ENCODE assay signal across 9 cellular contexts in genomic region chr5:114223866-114224265, GRCh38.
DNase-seq lines count a peak whose midpoint lies in the region; ATAC-seq and TF ChIP-seq lines count a peak whose summit lies in the region.
"Had no signal": no experiment of that assay in that cellular context is flagged by ENCODE, and none has a peak within 500 bp of the region (broad histone marks: within the 10 kb centered on the region; RNA-seq: fewer than 3 reads in every experiment).

No MANE protein-coding gene starts in this region.

- no peak overlapping the region for H2AFZ ChIP-seq in OCI-LY1 (ENCODE audit: low read length)

- DNase-seq in GM12865 (ENCODE audit: low read depth) (peak; percentile 21), H4 (ENCODE audit: low spot score) (peak; percentile 33), iris pigment epithelial cell (ENCODE audit: low read depth) (peak; percentile 37), KG1 (lab: John Stamatoyannopoulos, UW) (no peak), mucosa of gallbladder (ENCODE audit: low spot score) (no peak)
- DNase-seq in activated T-helper 1 cell treated with anti-CD3 and anti-CD28 coated beads, Interleukin-12 subunit alpha, Interleukin-12 subunit beta, Interleukin-2, Interleukin-4 antibody, amounts not matched to agents 30 ng/mL and 10 ng/mL and 1 ng/mL, durations not matched to agents 14 hours and 24 hours and 36 hours (ENCODE audit: low spot score) = no peak

- no peak overlapping the region for H3K9ac ChIP-seq in OCI-LY1 (ENCODE audit: low read length)

- no peaks in the 10 kb centered on the region for H3K27me3 Mint-ChIP-seq in activated T-helper 1 cell treated with anti-CD3 and anti-CD28 coated beads, Interleukin-12 subunit alpha, Interleukin-12 subunit beta, Interleukin-2, Interleukin-4 antibody, amounts not matched to agents 30 ng/mL and 10 ng/mL and 1 ng/mL, durations not matched to agents 14 hours and 24 hours and 36 hours (ENCODE audit: insufficient read depth)

- H3K79me2 ChIP-seq in OCI-LY1 (ENCODE audit: insufficient read depth, low read length) = no peaks in the 10 kb centered on the region

- no peak overlapping the region for H3K4me3 Mint-ChIP-seq in activated T-helper 1 cell treated with anti-CD3 and anti-CD28 coated beads, Interleukin-12 subunit alpha, Interleukin-12 subunit beta, Interleukin-2, Interleukin-4 antibody, amounts not matched to agents 30 ng/mL and 10 ng/mL and 1 ng/mL, durations not matched to agents 14 hours and 24 hours and 36 hours

- H3K36me3 Mint-ChIP-seq in activated T-helper 1 cell treated with anti-CD3 and anti-CD28 coated beads, Interleukin-12 subunit alpha, Interleukin-12 subunit beta, Interleukin-2, Interleukin-4 antibody, amounts not matched to agents 30 ng/mL and 10 ng/mL and 1 ng/mL, durations not matched to agents 14 hours and 24 hours and 36 hours (ENCODE audit: low read depth) = no peaks in the 10 kb centered on the region

- H3K4me2 ChIP-seq in OCI-LY1 (ENCODE audit: low read length) = no peak overlapping the region

- no peaks in the 10 kb centered on the region for H3K9me2 ChIP-seq in OCI-LY1 (ENCODE audit: low read depth, low read length)

- no peaks in the 10 kb centered on the region for H3K4me1 Mint-ChIP-seq in activated T-helper 1 cell treated with anti-CD3 and anti-CD28 coated beads, Interleukin-12 subunit alpha, Interleukin-12 subunit beta, Interleukin-2, Interleukin-4 antibody, amounts not matched to agents 30 ng/mL and 10 ng/mL and 1 ng/mL, durations not matched to agents 14 hours and 24 hours and 36 hours (ENCODE audit: low read depth)

- H3K27ac Mint-ChIP-seq in activated T-helper 1 cell treated with anti-CD3 and anti-CD28 coated beads, Interleukin-12 subunit alpha, Interleukin-12 subunit beta, Interleukin-2, Interleukin-4 antibody, amounts not matched to agents 30 ng/mL and 10 ng/mL and 1 ng/mL, durations not matched to agents 14 hours and 24 hours and 36 hours = no peak overlapping the region

- no peaks in the 10 kb centered on the region for H3K4me1 ChIP-seq in OCI-LY1 (ENCODE audit: insufficient read depth, low read length, severe bottlenecking)
- H3K4me1 ChIP-seq in gastroesophageal sphincter = no peaks in the 10 kb centered on the region

- no peak overlapping the region for H3K27ac ChIP-seq in OCI-LY1 (ENCODE audit: low read depth, low read length, poor library complexity, severe bottlenecking)
- H3K27ac ChIP-seq in gastroesophageal sphincter = no peak overlapping the region

- H3K36me3 ChIP-seq in OCI-LY1 (ENCODE audit: insufficient read depth, low read length) (no peaks in the 10 kb centered on the region), gastroesophageal sphincter (no peaks in the 10 kb centered on the region)

- TF ChIP-seq CTCF in GM12865 (IDR thresholded peaks at IDR 0.05; ENCODE audit: insufficient read depth, low read depth, low read length, missing control alignments) (peak; percentile 29), OCI-LY1 (IDR thresholded peaks at IDR 0.05; ENCODE audit: low read length) (peak; percentile 62), gastroesophageal sphincter (IDR thresholded peaks at IDR 0.05) (peak in 1 of 4 experiments; percentile 29)

- TF ChIP-seq POLR2A in gastroesophageal sphincter (IDR thresholded peaks at IDR 0.05) = no peak

- H3K9me3 Mint-ChIP-seq in activated T-helper 1 cell treated with anti-CD3 and anti-CD28 coated beads, Interleukin-12 subunit alpha, Interleukin-12 subunit beta, Interleukin-2, Interleukin-4 antibody, amounts not matched to agents 30 ng/mL and 10 ng/mL and 1 ng/mL, durations not matched to agents 14 hours and 24 hours and 36 hours = no peaks in the 10 kb centered on the region

- ATAC-seq in gastroesophageal sphincter = no peak
- ATAC-seq: K562 had no signal

- intact Hi-C loops in activated T-helper 1 cell treated with anti-CD3 and anti-CD28 coated beads, Interleukin-12 subunit alpha, Interleukin-12 subunit beta, Interleukin-2, Interleukin-4 antibody, amounts not matched to agents 30 ng/mL and 10 ng/mL and 1 ng/mL, durations not matched to agents 14 hours and 24 hours and 36 hours (cut with micrococcal nuclease) = no loop called here

- H3K9me3 ChIP-seq in OCI-LY1 (ENCODE audit: low read length) = no peaks in the 10 kb centered on the region
- peaks cover 0 to 3% (median 0%) of the 10 kb centered on the region in 3 donors for H3K9me3 ChIP-seq in gastroesophageal sphincter

- H4K20me1 ChIP-seq in OCI-LY1 (ENCODE audit: insufficient read depth, low read length) = no peaks in the 10 kb centered on the region

- no peak for TF ChIP-seq EP300 in gastroesophageal sphincter (IDR thresholded peaks at IDR 0.05)

- 73 to 100% methylated on average over 1 of the region's 1 CpG for WGBS in gastroesophageal sphincter (ENCODE audit: low coverage in 1 of 2), 2 donors

- no peaks in the 10 kb centered on the region for H3K27me3 ChIP-seq in OCI-LY1 (ENCODE audit: insufficient read depth, low read length)
- H3K27me3 ChIP-seq in gastroesophageal sphincter = no peaks in the 10 kb centered on the region

- H3K4me3 ChIP-seq in GM12865 (ENCODE audit: low read depth, low read length) (no peak overlapping the region), OCI-LY1 (ENCODE audit: low read depth, low read length, poor library complexity, severe bottlenecking) (no peak overlapping the region), gastroesophageal sphincter (no peak overlapping the region)
- H3K4me3 ChIP-seq: K562 had no signal

- no peaks in the 10 kb centered on the region for H3F3A ChIP-seq in OCI-LY1 (ENCODE audit: insufficient read depth, low read length)

Comparison
In these comparisons a context has a peak if more than half of its experiments do, and no peak if none do; other contexts are left out.
1. DNase-seq: peak in GM12865 (single experiment), H4 (single experiment) and iris pigment epithelial cell (single experiment); none in KG1 (single experiment), mucosa of gallbladder (single experiment) and activated T-helper 1 cell treated with anti-CD3 and anti-CD28 coated beads, Interleukin-12 subunit alpha, Interleukin-12 subunit beta, Interleukin-2, Interleukin-4 antibody, amounts not matched to agents 30 ng/mL and 10 ng/mL and 1 ng/mL, durations not matched to agents 14 hours and 24 hours and 36 hours (single experiment).